Comparison of ENCODE assay signal across 1 cellular context in the genomic region with DNA sequence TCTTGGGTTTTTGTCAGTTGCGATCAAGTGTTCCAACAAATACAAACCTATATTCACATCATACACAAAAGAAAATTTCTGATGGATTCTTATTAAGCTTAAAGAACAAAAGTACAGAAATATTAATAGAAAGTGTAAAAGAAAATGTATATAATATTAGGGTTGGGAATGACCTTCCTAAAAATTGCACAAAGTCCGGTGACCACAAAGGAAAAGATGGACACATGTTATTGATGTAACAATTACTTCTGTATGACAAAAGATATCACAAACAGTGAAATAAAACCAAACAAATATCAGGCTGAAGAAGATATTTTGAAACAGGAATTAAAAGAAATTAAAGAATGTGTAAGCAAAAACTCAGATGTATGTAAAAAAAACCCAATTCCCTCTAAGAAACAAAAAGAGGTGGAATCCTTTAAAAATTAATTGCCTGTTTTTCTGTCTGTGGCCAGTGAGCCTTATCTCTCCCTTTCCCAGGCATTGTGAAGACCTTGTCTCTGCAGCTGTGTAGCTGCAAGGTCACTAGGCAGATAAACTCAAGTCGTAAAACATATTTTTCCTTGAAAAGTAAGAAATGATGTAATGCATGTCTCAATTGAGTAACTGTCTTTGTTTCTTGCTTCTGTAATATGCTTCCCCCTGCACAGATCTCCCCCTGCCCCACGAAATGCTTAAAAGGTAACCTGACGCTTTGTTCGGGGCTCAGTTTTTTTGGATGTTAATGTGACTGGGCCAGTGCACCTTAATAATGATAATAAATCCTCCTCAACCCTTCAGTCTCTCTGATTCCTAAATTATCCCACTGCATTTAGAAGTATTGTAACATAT.
TF ChIP-seq lines count a peak whose summit lies in the region.

No MANE protein-coding gene starts in this region.

TF ChIP-seq in K562, 482 proteins besides CTCF, POLR2A, EP300 and RAD21 (continued from another document and continues in another):
- TF ChIP-seq, protein P1, sequence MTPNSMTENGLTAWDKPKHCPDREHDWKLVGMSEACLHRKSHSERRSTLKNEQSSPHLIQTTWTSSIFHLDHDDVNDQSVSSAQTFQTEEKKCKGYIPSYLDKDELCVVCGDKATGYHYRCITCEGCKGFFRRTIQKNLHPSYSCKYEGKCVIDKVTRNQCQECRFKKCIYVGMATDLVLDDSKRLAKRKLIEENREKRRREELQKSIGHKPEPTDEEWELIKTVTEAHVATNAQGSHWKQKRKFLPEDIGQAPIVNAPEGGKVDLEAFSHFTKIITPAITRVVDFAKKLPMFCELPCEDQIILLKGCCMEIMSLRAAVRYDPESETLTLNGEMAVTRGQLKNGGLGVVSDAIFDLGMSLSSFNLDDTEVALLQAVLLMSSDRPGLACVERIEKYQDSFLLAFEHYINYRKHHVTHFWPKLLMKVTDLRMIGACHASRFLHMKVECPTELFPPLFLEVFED (CRISPR knock-in tag; conservative IDR thresholded peaks at IDR 0.05): 0 out of 2 replicates have a peak, but pooled peaks have one; percentile 29
- peak; percentile 62 for TF ChIP-seq NCOA2 (IDR thresholded peaks at IDR 0.05; ENCODE audit: partially characterized antibody in 2 of 2)
- TF ChIP-seq, protein P2, sequence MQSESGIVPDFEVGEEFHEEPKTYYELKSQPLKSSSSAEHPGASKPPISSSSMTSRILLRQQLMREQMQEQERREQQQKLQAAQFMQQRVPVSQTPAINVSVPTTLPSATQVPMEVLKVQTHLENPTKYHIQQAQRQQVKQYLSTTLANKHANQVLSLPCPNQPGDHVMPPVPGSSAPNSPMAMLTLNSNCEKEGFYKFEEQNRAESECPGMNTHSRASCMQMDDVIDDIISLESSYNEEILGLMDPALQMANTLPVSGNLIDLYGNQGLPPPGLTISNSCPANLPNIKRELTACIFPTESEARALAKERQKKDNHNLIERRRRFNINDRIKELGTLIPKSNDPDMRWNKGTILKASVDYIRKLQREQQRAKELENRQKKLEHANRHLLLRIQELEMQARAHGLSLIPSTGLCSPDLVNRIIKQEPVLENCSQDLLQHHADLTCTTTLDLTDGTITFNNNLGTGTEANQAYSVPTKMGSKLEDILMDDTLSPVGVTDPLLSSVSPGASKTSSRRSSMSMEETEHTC (IDR thresholded peaks at IDR 0.05): peak; percentile 34; the same call in 1 of the 2 replicates
- TF ChIP-seq, protein P3, sequence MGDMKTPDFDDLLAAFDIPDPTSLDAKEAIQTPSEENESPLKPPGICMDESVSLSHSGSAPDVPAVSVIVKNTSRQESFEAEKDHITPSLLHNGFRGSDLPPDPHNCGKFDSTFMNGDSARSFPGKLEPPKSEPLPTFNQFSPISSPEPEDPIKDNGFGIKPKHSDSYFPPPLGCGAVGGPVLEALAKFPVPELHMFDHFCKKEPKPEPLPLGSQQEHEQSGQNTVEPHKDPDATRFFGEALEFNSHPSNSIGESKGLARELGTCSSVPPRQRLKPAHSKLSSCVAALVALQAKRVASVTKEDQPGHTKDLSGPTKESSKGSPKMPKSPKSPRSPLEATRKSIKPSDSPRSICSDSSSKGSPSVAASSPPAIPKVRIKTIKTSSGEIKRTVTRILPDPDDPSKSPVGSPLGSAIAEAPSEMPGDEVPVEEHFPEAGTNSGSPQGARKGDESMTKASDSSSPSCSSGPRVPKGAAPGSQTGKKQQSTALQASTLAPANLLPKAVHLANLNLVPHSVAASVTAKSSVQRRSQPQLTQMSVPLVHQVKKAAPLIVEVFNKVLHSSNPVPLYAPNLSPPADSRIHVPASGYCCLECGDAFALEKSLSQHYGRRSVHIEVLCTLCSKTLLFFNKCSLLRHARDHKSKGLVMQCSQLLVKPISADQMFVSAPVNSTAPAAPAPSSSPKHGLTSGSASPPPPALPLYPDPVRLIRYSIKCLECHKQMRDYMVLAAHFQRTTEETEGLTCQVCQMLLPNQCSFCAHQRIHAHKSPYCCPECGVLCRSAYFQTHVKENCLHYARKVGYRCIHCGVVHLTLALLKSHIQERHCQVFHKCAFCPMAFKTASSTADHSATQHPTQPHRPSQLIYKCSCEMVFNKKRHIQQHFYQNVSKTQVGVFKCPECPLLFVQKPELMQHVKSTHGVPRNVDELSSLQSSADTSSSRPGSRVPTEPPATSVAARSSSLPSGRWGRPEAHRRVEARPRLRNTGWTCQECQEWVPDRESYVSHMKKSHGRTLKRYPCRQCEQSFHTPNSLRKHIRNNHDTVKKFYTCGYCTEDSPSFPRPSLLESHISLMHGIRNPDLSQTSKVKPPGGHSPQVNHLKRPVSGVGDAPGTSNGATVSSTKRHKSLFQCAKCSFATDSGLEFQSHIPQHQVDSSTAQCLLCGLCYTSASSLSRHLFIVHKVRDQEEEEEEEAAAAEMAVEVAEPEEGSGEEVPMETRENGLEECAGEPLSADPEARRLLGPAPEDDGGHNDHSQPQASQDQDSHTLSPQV (IDR thresholded peaks at IDR 0.05): no peak; the same call in 1 of the 2 replicates
- TF ChIP-seq MYBL2 (IDR thresholded peaks at IDR 0.05; ENCODE audit: low read depth): no peak
- TF ChIP-seq MYBL2 (CRISPR knock-in tag; IDR thresholded peaks at IDR 0.05; ENCODE audit: borderline replicate concordance): no peak
- no peak for TF ChIP-seq TARDBP (IDR thresholded peaks at IDR 0.05)
- TF ChIP-seq MCM2 (IDR thresholded peaks at IDR 0.05; ENCODE audit: low read depth): no peak
- TF ChIP-seq ARID2 (IDR thresholded peaks at IDR 0.05): no peak
- TF ChIP-seq NR3C1 (CRISPR knock-in tag; IDR thresholded peaks at IDR 0.05): no peak
- TF ChIP-seq, protein P4, sequence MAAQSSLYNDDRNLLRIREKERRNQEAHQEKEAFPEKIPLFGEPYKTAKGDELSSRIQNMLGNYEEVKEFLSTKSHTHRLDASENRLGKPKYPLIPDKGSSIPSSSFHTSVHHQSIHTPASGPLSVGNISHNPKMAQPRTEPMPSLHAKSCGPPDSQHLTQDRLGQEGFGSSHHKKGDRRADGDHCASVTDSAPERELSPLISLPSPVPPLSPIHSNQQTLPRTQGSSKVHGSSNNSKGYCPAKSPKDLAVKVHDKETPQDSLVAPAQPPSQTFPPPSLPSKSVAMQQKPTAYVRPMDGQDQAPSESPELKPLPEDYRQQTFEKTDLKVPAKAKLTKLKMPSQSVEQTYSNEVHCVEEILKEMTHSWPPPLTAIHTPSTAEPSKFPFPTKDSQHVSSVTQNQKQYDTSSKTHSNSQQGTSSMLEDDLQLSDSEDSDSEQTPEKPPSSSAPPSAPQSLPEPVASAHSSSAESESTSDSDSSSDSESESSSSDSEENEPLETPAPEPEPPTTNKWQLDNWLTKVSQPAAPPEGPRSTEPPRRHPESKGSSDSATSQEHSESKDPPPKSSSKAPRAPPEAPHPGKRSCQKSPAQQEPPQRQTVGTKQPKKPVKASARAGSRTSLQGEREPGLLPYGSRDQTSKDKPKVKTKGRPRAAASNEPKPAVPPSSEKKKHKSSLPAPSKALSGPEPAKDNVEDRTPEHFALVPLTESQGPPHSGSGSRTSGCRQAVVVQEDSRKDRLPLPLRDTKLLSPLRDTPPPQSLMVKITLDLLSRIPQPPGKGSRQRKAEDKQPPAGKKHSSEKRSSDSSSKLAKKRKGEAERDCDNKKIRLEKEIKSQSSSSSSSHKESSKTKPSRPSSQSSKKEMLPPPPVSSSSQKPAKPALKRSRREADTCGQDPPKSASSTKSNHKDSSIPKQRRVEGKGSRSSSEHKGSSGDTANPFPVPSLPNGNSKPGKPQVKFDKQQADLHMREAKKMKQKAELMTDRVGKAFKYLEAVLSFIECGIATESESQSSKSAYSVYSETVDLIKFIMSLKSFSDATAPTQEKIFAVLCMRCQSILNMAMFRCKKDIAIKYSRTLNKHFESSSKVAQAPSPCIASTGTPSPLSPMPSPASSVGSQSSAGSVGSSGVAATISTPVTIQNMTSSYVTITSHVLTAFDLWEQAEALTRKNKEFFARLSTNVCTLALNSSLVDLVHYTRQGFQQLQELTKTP (IDR thresholded peaks at IDR 0.05; ENCODE audit: low read depth in 1 of 2, partially characterized antibody in 2 of 2): peak; percentile 75 to 78
- TF ChIP-seq, protein P5, sequence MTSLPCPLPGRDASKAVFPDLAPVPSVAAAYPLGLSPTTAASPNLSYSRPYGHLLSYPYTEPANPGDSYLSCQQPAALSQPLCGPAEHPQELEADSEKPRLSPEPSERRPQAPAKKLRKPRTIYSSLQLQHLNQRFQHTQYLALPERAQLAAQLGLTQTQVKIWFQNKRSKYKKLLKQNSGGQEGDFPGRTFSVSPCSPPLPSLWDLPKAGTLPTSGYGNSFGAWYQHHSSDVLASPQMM (CRISPR knock-in tag; IDR thresholded peaks at IDR 0.05): no peak
- TF ChIP-seq MED1 (CRISPR knock-in tag; IDR thresholded peaks at IDR 0.05; ENCODE audit: borderline replicate concordance): no peak
- no peak for TF ChIP-seq PHB (CRISPR knock-in tag; IDR thresholded peaks at IDR 0.05)
- TF ChIP-seq NRF1 (conservative IDR thresholded peaks at IDR 0.05 in 1 of 2, IDR thresholded peaks at IDR 0.05 in 1 of 2): peak; percentile 44 to 51; a peak in 2 of 4 replicates
- TF ChIP-seq, protein P6, sequence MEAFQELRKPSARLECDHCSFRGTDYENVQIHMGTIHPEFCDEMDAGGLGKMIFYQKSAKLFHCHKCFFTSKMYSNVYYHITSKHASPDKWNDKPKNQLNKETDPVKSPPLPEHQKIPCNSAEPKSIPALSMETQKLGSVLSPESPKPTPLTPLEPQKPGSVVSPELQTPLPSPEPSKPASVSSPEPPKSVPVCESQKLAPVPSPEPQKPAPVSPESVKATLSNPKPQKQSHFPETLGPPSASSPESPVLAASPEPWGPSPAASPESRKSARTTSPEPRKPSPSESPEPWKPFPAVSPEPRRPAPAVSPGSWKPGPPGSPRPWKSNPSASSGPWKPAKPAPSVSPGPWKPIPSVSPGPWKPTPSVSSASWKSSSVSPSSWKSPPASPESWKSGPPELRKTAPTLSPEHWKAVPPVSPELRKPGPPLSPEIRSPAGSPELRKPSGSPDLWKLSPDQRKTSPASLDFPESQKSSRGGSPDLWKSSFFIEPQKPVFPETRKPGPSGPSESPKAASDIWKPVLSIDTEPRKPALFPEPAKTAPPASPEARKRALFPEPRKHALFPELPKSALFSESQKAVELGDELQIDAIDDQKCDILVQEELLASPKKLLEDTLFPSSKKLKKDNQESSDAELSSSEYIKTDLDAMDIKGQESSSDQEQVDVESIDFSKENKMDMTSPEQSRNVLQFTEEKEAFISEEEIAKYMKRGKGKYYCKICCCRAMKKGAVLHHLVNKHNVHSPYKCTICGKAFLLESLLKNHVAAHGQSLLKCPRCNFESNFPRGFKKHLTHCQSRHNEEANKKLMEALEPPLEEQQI (IDR thresholded peaks at IDR 0.05): peak; percentile 67; the same call in 1 of the 2 replicates
- no peak for TF ChIP-seq SIRT6 (IDR thresholded peaks at IDR 0.05; ENCODE audit: low read depth, low read length)
- no peak for TF ChIP-seq CCAR2 (IDR thresholded peaks at IDR 0.05; ENCODE audit: low read depth, low read length)
- TF ChIP-seq NEUROD1 (IDR thresholded peaks at IDR 0.05; ENCODE audit: borderline replicate concordance, low read depth, low read length, partially characterized antibody): peak; percentile 84
- TF ChIP-seq ESRRA (IDR thresholded peaks at IDR 0.05; ENCODE audit: borderline replicate concordance, low read depth): peak; percentile 99
- TF ChIP-seq, protein P7, sequence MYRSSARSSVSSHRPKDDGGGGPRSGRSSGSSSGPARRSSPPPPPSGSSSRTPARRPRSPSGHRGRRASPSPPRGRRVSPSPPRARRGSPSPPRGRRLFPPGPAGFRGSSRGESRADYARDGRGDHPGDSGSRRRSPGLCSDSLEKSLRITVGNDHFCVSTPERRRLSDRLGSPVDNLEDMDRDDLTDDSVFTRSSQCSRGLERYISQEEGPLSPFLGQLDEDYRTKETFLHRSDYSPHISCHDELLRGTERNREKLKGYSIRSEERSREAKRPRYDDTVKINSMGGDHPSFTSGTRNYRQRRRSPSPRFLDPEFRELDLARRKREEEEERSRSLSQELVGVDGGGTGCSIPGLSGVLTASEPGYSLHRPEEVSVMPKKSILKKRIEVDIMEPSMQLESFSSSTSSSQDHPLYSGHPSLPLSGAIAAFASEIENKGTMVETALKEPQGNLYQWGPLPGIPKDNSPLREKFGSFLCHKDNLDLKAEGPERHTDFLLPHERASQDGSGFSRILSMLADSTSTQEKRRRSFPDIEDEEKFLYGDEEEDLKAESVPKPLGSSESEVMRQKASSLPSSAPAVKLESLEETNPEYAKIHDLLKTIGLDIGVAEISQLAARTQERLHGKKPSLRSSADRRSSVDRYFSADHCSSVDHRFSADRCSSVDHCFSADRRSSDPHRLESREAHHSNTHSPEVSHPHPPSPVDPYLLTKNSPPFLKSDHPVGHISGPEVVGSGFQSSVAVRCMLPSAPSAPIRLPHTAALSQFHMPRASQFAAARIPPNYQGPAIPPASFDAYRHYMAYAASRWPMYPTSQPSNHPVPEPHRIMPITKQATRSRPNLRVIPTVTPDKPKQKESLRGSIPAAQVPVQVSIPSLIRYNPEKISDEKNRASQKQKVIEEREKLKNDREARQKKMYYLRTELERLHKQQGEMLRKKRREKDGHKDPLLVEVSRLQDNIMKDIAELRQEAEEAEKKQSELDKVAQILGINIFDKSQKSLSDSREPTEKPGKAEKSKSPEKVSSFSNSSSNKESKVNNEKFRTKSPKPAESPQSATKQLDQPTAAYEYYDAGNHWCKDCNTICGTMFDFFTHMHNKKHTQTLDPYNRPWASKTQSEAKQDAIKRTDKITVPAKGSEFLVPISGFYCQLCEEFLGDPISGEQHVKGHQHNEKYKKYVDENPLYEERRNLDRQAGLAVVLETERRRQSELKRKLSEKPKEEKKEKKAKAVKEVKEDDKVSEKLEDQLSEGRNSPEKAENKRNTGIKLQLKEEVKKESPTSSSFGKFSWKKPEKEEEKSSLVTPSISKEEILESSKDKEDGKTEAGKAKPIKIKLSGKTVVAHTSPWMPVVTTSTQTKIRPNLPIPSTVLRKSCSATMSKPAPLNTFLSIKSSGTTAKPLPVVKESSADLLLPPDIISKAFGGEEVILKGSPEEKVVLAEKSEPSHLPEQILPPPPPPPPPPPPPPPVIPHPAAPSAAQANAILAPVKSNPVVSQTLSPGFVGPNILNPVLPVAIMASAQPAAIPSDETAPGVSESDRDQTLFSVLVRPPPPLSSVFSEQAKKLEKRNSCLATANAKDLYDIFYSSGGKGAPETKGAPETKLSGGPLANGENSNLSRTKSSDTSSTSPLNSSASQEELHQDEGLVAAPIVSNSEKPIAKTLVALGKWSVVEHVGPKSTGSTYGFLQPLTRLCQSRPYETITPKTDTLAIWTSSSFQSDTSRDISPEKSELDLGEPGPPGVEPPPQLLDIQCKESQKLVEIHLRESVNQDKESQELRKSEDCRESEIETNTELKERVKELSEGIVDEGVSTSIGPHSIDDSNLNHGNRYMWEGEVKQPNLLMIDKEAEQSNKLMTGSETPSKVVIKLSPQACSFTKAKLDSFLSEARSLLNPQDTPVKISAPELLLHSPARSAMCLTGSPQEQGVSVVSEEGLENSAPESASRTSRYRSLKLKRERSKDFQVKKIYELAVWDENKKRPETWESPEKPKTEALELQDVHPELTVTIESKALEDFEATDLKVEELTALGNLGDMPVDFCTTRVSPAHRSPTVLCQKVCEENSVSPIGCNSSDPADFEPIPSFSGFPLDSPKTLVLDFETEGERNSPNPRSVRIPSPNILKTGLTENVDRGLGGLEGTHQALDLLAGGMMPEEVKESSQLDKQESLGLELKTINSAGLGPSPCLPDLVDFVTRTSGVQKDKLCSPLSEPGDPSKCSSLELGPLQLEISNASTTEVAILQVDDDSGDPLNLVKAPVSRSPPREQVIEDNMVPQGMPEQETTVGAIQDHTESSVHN (IDR thresholded peaks at IDR 0.05; ENCODE audit: borderline replicate concordance in 1 of 2, low read depth in 1 of 2): peak in 1 of 2 experiments; percentile 87; a peak in 2 of 4 replicates
- TF ChIP-seq SRF (CRISPR knock-in tag; IDR thresholded peaks at IDR 0.05): 0 out of 4 replicates have a peak, but pooled peaks of 1 of the 2 experiments have one; percentile 31
